Comparison of ENCODE assay signal across 2 cellular contexts in genomic region chr7:131233193-131233592, GRCh38.
TF ChIP-seq lines count a peak whose summit lies in the region.

No MANE protein-coding gene starts in this region.

TF ChIP-seq in WTC11, 78 proteins besides CTCF, POLR2A, EP300 and RAD21:
- TF ChIP-seq OVOL2 (CRISPR knock-in tag; IDR thresholded peaks at IDR 0.05; ENCODE audit: borderline replicate concordance), result no peak
- TF ChIP-seq HMGA2 (CRISPR knock-in tag; IDR thresholded peaks at IDR 0.05), result 0 out of 2 replicates have a peak, but pooled peaks have one; percentile 24

TF ChIP-seq in HepG2, 621 proteins besides CTCF, POLR2A, EP300 and RAD21 (continued from another document):
- TF ChIP-seq NFKB2 (CRISPR knock-in tag; IDR thresholded peaks at IDR 0.05; ENCODE audit: borderline replicate concordance), result no peak
- no peak for TF ChIP-seq HDAC2 (CRISPR knock-in tag; IDR thresholded peaks at IDR 0.05)
- TF ChIP-seq ZNF460 (CRISPR knock-in tag; IDR thresholded peaks at IDR 0.05; ENCODE audit: borderline replicate concordance), result no peak
- TF ChIP-seq SP2 (CRISPR knock-in tag; IDR thresholded peaks at IDR 0.05), result no peak
- no peak for TF ChIP-seq ZBTB34 (CRISPR knock-in tag; IDR thresholded peaks at IDR 0.05)
- no peak for TF ChIP-seq THAP7 (CRISPR knock-in tag; IDR thresholded peaks at IDR 0.05)
- no peak for TF ChIP-seq ZNF333 (CRISPR knock-in tag; IDR thresholded peaks at IDR 0.05; ENCODE audit: borderline replicate concordance)
- TF ChIP-seq ZSCAN21 (CRISPR knock-in tag; IDR thresholded peaks at IDR 0.05; ENCODE audit: borderline replicate concordance), result no peak
- no peak for TF ChIP-seq ZNF879 (CRISPR knock-in tag; IDR thresholded peaks at IDR 0.05)
TF ChIP-seq in HepG2: peak in this region for 0.
